ENCODE assay signal across 19 cellular contexts in the genomic region with DNA sequence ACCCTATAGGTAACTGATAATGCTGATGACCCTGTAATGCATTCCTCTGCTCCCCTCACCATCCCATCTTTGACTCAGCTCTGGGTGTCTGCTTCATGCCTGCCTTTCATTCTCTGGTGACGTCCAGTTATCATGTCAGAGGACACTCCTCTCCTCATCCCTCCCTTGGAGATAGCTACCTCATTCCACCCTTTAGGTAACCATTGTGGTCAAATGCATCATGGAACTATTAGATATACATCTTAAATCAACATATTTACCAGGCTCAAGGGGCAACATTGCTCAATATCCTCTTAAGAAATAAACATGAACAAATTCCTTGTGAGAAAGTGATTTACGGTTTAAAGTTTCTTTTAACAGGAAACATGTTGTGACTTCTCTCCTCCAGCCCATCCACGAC.
DNase-seq lines count a peak whose midpoint lies in the region; ATAC-seq and TF ChIP-seq lines count a peak whose summit lies in the region.
"Had no signal": no experiment of that assay in that cellular context is flagged by ENCODE, and none has a peak within 500 bp of the region (broad histone marks: within the 10 kb centered on the region; RNA-seq: fewer than 3 reads in every experiment).

No MANE protein-coding gene starts in this region.

- DNase-seq in EL (peak; percentile 85), NCI-H226 (peak; percentile 91), epithelial cell of esophagus (ENCODE audit: low read depth) (peak; percentile 51), osteocyte (ENCODE audit: extremely low spot score, unreplicated experiment) (no peak), esophagus muscularis mucosa (ENCODE audit: extremely low spot score) (no peak), Peyer's patch (no peak)
- no peak for DNase-seq in CD8-positive, alpha-beta T cell
- DNase-seq: activated CD4-positive, CD25-positive, alpha-beta regulatory T cell; activated effector memory CD4-positive, alpha-beta T cell treated with Interleukin-2 at 50 U/mL for 16 hours; amygdala; colonic mucosa; DMS79 treated with DMSO at 0.1 percent for 48 hours; erythroblast; left ventricle myocardium superior; naive B cell; NCI-H1694 treated with DMSO at 0.1 percent for 48 hours; NCI-H524; T-cell had no signal

- TF ChIP-seq CTCF in epithelial cell of esophagus (IDR thresholded peaks at IDR 0.05; ENCODE audit: insufficient read depth, low read depth, low read length, missing control alignments) (no peak), osteocyte (IDR thresholded peaks at IDR 0.05) (no peak), esophagus muscularis mucosa (IDR thresholded peaks at IDR 0.05) (no peak), Peyer's patch (IDR thresholded peaks at IDR 0.05) (no peak)
- no peak for TF ChIP-seq CTCF in CD8-positive, alpha-beta T cell (IDR thresholded peaks at IDR 0.05)

- CTCF ChIA-PET in CD8-positive, alpha-beta T cell (lab: Charles Lee) = no interaction called here

- H3K9me3 ChIP-seq in CD8-positive, alpha-beta T cell (ENCODE audit: low read length) = no peaks in the 10 kb centered on the region
- peaks cover 0 to 13% (median 10%) of the 10 kb centered on the region in 4 donors for H3K9me3 ChIP-seq in esophagus muscularis mucosa
- no peaks in the 10 kb centered on the region for H3K9me3 ChIP-seq in Peyer's patch
- H3K9me3 ChIP-seq: colonic mucosa had no signal

- no peak for TF ChIP-seq POLR2A in esophagus muscularis mucosa (IDR thresholded peaks at IDR 0.05; ENCODE audit: low read depth)
- no peak for TF ChIP-seq POLR2A in Peyer's patch (IDR thresholded peaks at IDR 0.05)

- H3K36me3 ChIP-seq in CD8-positive, alpha-beta T cell (ENCODE audit: insufficient read depth, low read length) = no peaks in the 10 kb centered on the region
- no peaks in the 10 kb centered on the region for H3K36me3 ChIP-seq in esophagus muscularis mucosa
- H3K36me3 ChIP-seq in Peyer's patch = no peaks in the 10 kb centered on the region
- H3K36me3 ChIP-seq: colonic mucosa had no signal

- no peaks in the 10 kb centered on the region for H3K27me3 Mint-ChIP-seq in osteocyte (ENCODE audit: unreplicated experiment)
- no peaks in the 10 kb centered on the region for H3K27me3 Mint-ChIP-seq in CD8-positive, alpha-beta T cell (ENCODE audit: low read depth)
- H3K27me3 Mint-ChIP-seq: naive B cell, T-cell had no signal

- intact Hi-C loops in CD8-positive, alpha-beta T cell (cut with DNase I, micrococcal nuclease) = no loop called here
- intact Hi-C loops in esophagus muscularis mucosa (cut with DNase I) = no loop called here

- H3K27ac ChIP-seq in CD8-positive, alpha-beta T cell (ENCODE audit: low read depth, low read length) = no peak overlapping the region
- H3K27ac ChIP-seq in esophagus muscularis mucosa (replicated peaks in 1 of 4) (no peak overlapping the region), Peyer's patch (no peak overlapping the region)
- H3K27ac ChIP-seq: C4-2B, colonic mucosa had no signal

- no peak overlapping the region for H3K4me3 ChIP-seq in epithelial cell of esophagus (ENCODE audit: low read length)
- H3K4me3 ChIP-seq in CD8-positive, alpha-beta T cell (ENCODE audit: low read depth, low read length) = no peak overlapping the region
- no peak overlapping the region for H3K4me3 ChIP-seq in esophagus muscularis mucosa
- H3K4me3 ChIP-seq in Peyer's patch = no peak overlapping the region
- H3K4me3 ChIP-seq: colonic mucosa had no signal

- H3K9me3 Mint-ChIP-seq in osteocyte (ENCODE audit: unreplicated experiment) = peaks cover 9% of the 10 kb centered on the region
- peaks cover 12% of the 10 kb centered on the region for H3K9me3 Mint-ChIP-seq in CD8-positive, alpha-beta T cell

- peak overlapping the region; percentile 0 for H3K27ac Mint-ChIP-seq in osteocyte (ENCODE audit: unreplicated experiment)
- no peak overlapping the region for H3K27ac Mint-ChIP-seq in CD8-positive, alpha-beta T cell
- H3K27ac Mint-ChIP-seq: naive B cell, T-cell had no signal

- 67% methylated on average over 3 of the region's 3 CpGs for WGBS in esophagus muscularis mucosa

- POLR2A ChIA-PET in CD8-positive, alpha-beta T cell (lab: Charles Lee) = no interaction called here

- H3K4me1 ChIP-seq in CD8-positive, alpha-beta T cell (ENCODE audit: insufficient read depth, low read length) = no peaks in the 10 kb centered on the region
- no peaks in the 10 kb centered on the region for H3K4me1 ChIP-seq in esophagus muscularis mucosa
- no peaks in the 10 kb centered on the region for H3K4me1 ChIP-seq in Peyer's patch
- H3K4me1 ChIP-seq: colonic mucosa had no signal

- peaks cover 13% of the 10 kb centered on the region for H3K4me1 Mint-ChIP-seq in osteocyte (ENCODE audit: unreplicated experiment)
- H3K4me1 Mint-ChIP-seq in CD8-positive, alpha-beta T cell (ENCODE audit: low read depth) = no peaks in the 10 kb centered on the region
- H3K4me1 Mint-ChIP-seq: naive B cell, T-cell had no signal

- peaks cover 11% of the 10 kb centered on the region for H3K36me3 Mint-ChIP-seq in osteocyte (ENCODE audit: unreplicated experiment)
- no peaks in the 10 kb centered on the region for H3K36me3 Mint-ChIP-seq in CD8-positive, alpha-beta T cell
- H3K36me3 Mint-ChIP-seq: naive B cell, T-cell had no signal

- TF ChIP-seq EP300 in esophagus muscularis mucosa (IDR thresholded peaks at IDR 0.05) = no peak

- no peaks in the 10 kb centered on the region for H3K27me3 ChIP-seq in CD8-positive, alpha-beta T cell (ENCODE audit: insufficient read depth, low read length)
- H3K27me3 ChIP-seq in esophagus muscularis mucosa (no peaks in the 10 kb centered on the region), Peyer's patch (no peaks in the 10 kb centered on the region)
- H3K27me3 ChIP-seq: colonic mucosa had no signal

- no peak overlapping the region for H3K4me3 Mint-ChIP-seq in osteocyte (ENCODE audit: unreplicated experiment)
- H3K4me3 Mint-ChIP-seq in CD8-positive, alpha-beta T cell = no peak overlapping the region
- H3K4me3 Mint-ChIP-seq: naive B cell, T-cell had no signal

- ATAC-seq in CD8-positive, alpha-beta T cell = no peak
- ATAC-seq: left ventricle myocardium superior, T-cell had no signal

Comparison
In these comparisons a context has a peak if more than half of its experiments do, and no peak if none do; other contexts are left out.
1. DNase-seq: peak in EL (single experiment), NCI-H226 (single experiment) and epithelial cell of esophagus (single experiment); none in osteocyte (single experiment), CD8-positive, alpha-beta T cell (0 of 7), esophagus muscularis mucosa (single experiment) and Peyer's patch (0 of 3).